ENCODE assay signal across 8 cellular contexts in the genomic region with DNA sequence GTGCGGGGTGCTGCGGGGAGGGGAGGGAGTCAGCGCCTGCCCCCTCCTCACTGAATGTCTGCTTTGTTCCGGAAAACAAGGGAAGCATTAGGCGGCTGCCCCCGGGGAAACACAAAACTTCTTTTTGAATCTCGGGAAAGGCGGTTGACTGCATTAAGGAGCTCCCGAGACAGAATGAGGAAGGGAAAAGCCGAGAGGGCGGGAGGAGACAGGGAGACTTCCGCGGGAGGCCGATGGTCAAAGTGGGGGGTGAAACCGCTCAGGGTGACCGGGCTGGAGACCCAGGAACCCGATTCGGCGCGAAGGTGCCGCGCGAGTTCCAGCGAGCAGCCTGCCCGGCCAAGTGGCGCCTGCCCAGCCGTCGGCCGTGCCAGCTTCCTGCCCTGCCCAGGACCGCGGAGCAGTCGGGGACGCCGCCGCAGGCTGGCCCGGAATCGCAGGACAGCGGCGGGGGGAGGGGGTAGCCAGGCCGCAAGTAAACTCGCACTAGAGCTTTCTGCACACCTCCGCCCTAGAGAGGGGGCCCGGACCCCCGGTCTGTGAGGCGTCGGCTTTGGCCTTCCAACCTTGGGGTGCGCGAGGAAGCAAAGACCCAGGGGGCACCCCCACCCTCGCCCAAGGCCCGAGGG. TPM values are rescaled to one million over a fixed set of nuclear protein-coding genes. Genes with fewer than 3 reads are reported as not detected.
DNase-seq lines count a peak whose midpoint lies in the region; ATAC-seq and TF ChIP-seq lines count a peak whose summit lies in the region.

No MANE protein-coding gene starts in this region.

- H3K27ac Mint-ChIP-seq in activated naive CD4-positive, alpha-beta T cell treated with anti-CD3 and anti-CD28 coated beads, Interleukin-2, amount 50 U/mL, for 24 hours: no peak overlapping the region

- no peaks in the 10 kb centered on the region for H3K9me3 ChIP-seq in RWPE2 (ENCODE audit: severe bottlenecking)

- no peak for DNase-seq in activated naive CD4-positive, alpha-beta T cell treated with anti-CD3 and anti-CD28 coated beads, Interleukin-2, amount 50 U/mL, for 16 hours
- DNase-seq in RWPE2 (ENCODE audit: low spot score) (no peak), epithelial cell of prostate (ENCODE audit: low read depth, low spot score) (no peak), myocyte (ENCODE audit: low read depth) (peak; percentile 63), NCI-H446 (lab: John Stamatoyannopoulos, UW) (no peak), ureter (ENCODE audit: low spot score) (no peak)

- peaks cover 16% of the 10 kb centered on the region for H3K4me1 Mint-ChIP-seq in activated naive CD4-positive, alpha-beta T cell treated with anti-CD3 and anti-CD28 coated beads, Interleukin-2, amount 50 U/mL, for 24 hours

- TF ChIP-seq CTCF in RWPE2 (IDR thresholded peaks at IDR 0.05; ENCODE audit: poor library complexity, severe bottlenecking): no peak

- H3K27ac ChIP-seq in RWPE2 (ENCODE audit: poor library complexity, severe bottlenecking): no peak overlapping the region
- peak overlapping the region; percentile 24 for H3K27ac ChIP-seq in epithelial cell of prostate

- peak overlapping the region; percentile 28 for H3K4me3 ChIP-seq in RWPE2 (ENCODE audit: severe bottlenecking)

- no peaks in the 10 kb centered on the region for H3K9me3 Mint-ChIP-seq in activated naive CD4-positive, alpha-beta T cell treated with anti-CD3 and anti-CD28 coated beads, Interleukin-2, amount 50 U/mL, for 24 hours

- H3K4me1 ChIP-seq in RWPE2 (ENCODE audit: insufficient read depth, poor library complexity, severe bottlenecking): no peaks in the 10 kb centered on the region

- H3K36me3 ChIP-seq in RWPE2 (ENCODE audit: low read depth): no peaks in the 10 kb centered on the region

- peak overlapping the region; percentile 82 for H3K4me3 Mint-ChIP-seq in activated naive CD4-positive, alpha-beta T cell treated with anti-CD3 and anti-CD28 coated beads, Interleukin-2, amount 50 U/mL, for 24 hours

- no peaks in the 10 kb centered on the region for H3K36me3 Mint-ChIP-seq in activated naive CD4-positive, alpha-beta T cell treated with anti-CD3 and anti-CD28 coated beads, Interleukin-2, amount 50 U/mL, for 24 hours

- no peaks in the 10 kb centered on the region for H3K27me3 ChIP-seq in RWPE2 (ENCODE audit: insufficient read depth, poor library complexity, severe bottlenecking)

- ATAC-seq in RWPE2 (ENCODE audit: low read depth): peak; percentile 59
- no peak for ATAC-seq in GM18868 (IDR thresholded peaks at IDR 0.05; ENCODE audit: unreplicated experiment)

- no peaks in the 10 kb centered on the region for H3K27me3 Mint-ChIP-seq in activated naive CD4-positive, alpha-beta T cell treated with anti-CD3 and anti-CD28 coated beads, Interleukin-2, amount 50 U/mL, for 24 hours

RNA-seq across cellular contexts. Expression of gene BCOR, which starts 55.1 kb away (rescaled TPM):
- 13.9 and 14.6 TPM in 2 replicates for total RNA-seq in myocyte
- 17.2 TPM for polyA plus RNA-seq in myocyte (2012)
- total RNA-seq in ureter: 41.3 TPM
